In the genomic region with DNA sequence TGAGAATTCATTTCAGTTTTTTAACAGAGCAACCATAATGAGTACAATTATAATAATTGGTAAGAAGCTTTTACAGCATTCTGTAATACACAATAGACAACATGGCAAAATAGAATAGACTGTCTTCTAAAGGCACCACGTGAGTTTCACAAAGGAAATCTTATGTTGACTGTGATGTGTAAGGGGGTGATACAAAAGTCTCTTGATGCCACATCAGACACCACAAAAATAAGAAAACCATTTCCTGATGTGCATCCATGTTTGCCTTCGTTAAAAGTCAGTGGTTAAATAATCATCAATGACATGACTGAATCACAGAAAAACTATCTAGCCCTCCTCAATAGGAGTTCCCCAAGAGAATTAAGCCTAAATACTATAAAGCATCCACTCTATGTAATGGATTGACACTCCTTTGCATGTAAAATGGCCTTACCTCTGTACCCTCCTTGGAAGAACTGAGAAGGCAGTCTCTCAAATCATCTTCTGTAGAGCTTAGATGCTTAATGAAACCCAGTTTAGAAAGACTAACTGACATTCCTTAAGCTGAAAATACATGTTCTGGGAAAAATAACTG, we compare ENCODE assay signal across 15 cellular contexts.
DNase-seq lines count a peak whose midpoint lies in the region; ATAC-seq and FAIRE-seq lines count a peak whose summit lies in the region.
"Had no signal": no experiment of that assay in that cellular context is flagged by ENCODE, and none has a peak within 500 bp of the region (broad histone marks: within the 10 kb centered on the region; RNA-seq: fewer than 3 reads in every experiment).

No MANE protein-coding gene starts in this region.

- H3K36me3 Mint-ChIP-seq in CD4-positive, CD25-positive, alpha-beta regulatory T cell, result peaks cover 30% of the 10 kb centered on the region
- peaks cover 37% of the 10 kb centered on the region for H3K36me3 Mint-ChIP-seq in T-helper 1 cell treated with Interleukin-12 subunit alpha and Interleukin-12 subunit beta and Interleukin-4 antibody, amounts not matched to agents 30 μg/mL and 1 μg/mL, for 36 hours (ENCODE audit: low read depth)
- peaks cover 12% of the 10 kb centered on the region for H3K36me3 Mint-ChIP-seq in central memory CD8-positive, alpha-beta T cell (ENCODE audit: insufficient read depth)

- peak overlapping the region in 1 of 4 donors; percentile 0 for H3K4me3 Mint-ChIP-seq in CD4-positive, CD25-positive, alpha-beta regulatory T cell
- no peak overlapping the region for H3K4me3 Mint-ChIP-seq in T-helper 1 cell treated with Interleukin-12 subunit alpha and Interleukin-12 subunit beta and Interleukin-4 antibody, amounts not matched to agents 30 μg/mL and 1 μg/mL, for 36 hours
- H3K4me3 Mint-ChIP-seq in central memory CD8-positive, alpha-beta T cell, result no peak overlapping the region
- H3K4me3 Mint-ChIP-seq: IgD-negative memory B cell had no signal

- peak overlapping the region; percentile 45 for H3K27ac ChIP-seq in CD4-positive, CD25-positive, alpha-beta regulatory T cell (ENCODE audit: insufficient read depth, low read length, poor library complexity, severe bottlenecking)
- H3K27ac ChIP-seq: testis had no signal

- H3K4me3 ChIP-seq in CD4-positive, CD25-positive, alpha-beta regulatory T cell (ENCODE audit: low read depth, low read length), result peak overlapping the region; percentile 39
- H3K4me3 ChIP-seq: testis had no signal

- no peaks in the 10 kb centered on the region for H3K27me3 ChIP-seq in CD4-positive, CD25-positive, alpha-beta regulatory T cell (ENCODE audit: control insufficient read depth, insufficient read depth, low read length)
- H3K27me3 ChIP-seq: testis had no signal

- H3K4me1 Mint-ChIP-seq in CD4-positive, CD25-positive, alpha-beta regulatory T cell, result peaks cover 33 to 74% (median 51%) of the 10 kb centered on the region in 4 donors
- peaks cover 31% of the 10 kb centered on the region for H3K4me1 Mint-ChIP-seq in T-helper 1 cell treated with Interleukin-12 subunit alpha and Interleukin-12 subunit beta and Interleukin-4 antibody, amounts not matched to agents 30 μg/mL and 1 μg/mL, for 36 hours (ENCODE audit: low read depth)
- H3K4me1 Mint-ChIP-seq in central memory CD8-positive, alpha-beta T cell, result peaks cover 31% of the 10 kb centered on the region

- peaks cover 6 to 8% of the 10 kb centered on the region in 2 experiments for H3K9me3 ChIP-seq in CD4-positive, CD25-positive, alpha-beta regulatory T cell (ENCODE audit: control insufficient read depth in 2 of 2, low read length in 2 of 2)
- H3K9me3 ChIP-seq: testis had no signal

- peaks cover 5% of the 10 kb centered on the region for H3K4me1 ChIP-seq in CD4-positive, CD25-positive, alpha-beta regulatory T cell (ENCODE audit: control insufficient read depth, insufficient read depth, low read length, poor library complexity, severe bottlenecking)
- H3K4me1 ChIP-seq: testis had no signal

- peak; percentile 81 to 84 for ATAC-seq in CD4-positive, CD25-positive, alpha-beta regulatory T cell (ENCODE audit: low read depth in 2 of 2)
- ATAC-seq in central memory CD8-positive, alpha-beta T cell (replicated peaks; ENCODE audit: extremely low read depth, poor library complexity, severe bottlenecking), result peak; percentile 84
- no peak for ATAC-seq in GM21515 (IDR thresholded peaks at IDR 0.05; ENCODE audit: unreplicated experiment)

- H3K27me3 Mint-ChIP-seq in CD4-positive, CD25-positive, alpha-beta regulatory T cell, result no peaks in the 10 kb centered on the region
- H3K27me3 Mint-ChIP-seq in T-helper 1 cell treated with Interleukin-12 subunit alpha and Interleukin-12 subunit beta and Interleukin-4 antibody, amounts not matched to agents 30 μg/mL and 1 μg/mL, for 36 hours (ENCODE audit: low read depth), result no peaks in the 10 kb centered on the region
- no peaks in the 10 kb centered on the region for H3K27me3 Mint-ChIP-seq in central memory CD8-positive, alpha-beta T cell
- H3K27me3 Mint-ChIP-seq: IgD-negative memory B cell had no signal

- H3K27ac Mint-ChIP-seq in CD4-positive, CD25-positive, alpha-beta regulatory T cell, result peak overlapping the region; percentile 40 to 79 (median 53)
- H3K27ac Mint-ChIP-seq in T-helper 1 cell treated with Interleukin-12 subunit alpha and Interleukin-12 subunit beta and Interleukin-4 antibody, amounts not matched to agents 30 μg/mL and 1 μg/mL, for 36 hours, result peak overlapping the region; percentile 52
- H3K27ac Mint-ChIP-seq in central memory CD8-positive, alpha-beta T cell (ENCODE audit: low read depth), result peak overlapping the region; percentile 29
- H3K27ac Mint-ChIP-seq: IgD-negative memory B cell had no signal

- H3K9me3 Mint-ChIP-seq in CD4-positive, CD25-positive, alpha-beta regulatory T cell, result peaks cover 0 to 8% (median 3%) of the 10 kb centered on the region in 7 donors
- H3K9me3 Mint-ChIP-seq in T-helper 1 cell treated with Interleukin-12 subunit alpha and Interleukin-12 subunit beta and Interleukin-4 antibody, amounts not matched to agents 30 μg/mL and 1 μg/mL, for 36 hours, result peaks cover 13% of the 10 kb centered on the region
- H3K9me3 Mint-ChIP-seq in central memory CD8-positive, alpha-beta T cell, result no peaks in the 10 kb centered on the region

- DNase-seq in CD4-positive, CD25-positive, alpha-beta regulatory T cell, result peak in 2 of 3 donors; percentile 63 to 80
- DNase-seq in GM18507 (ENCODE audit: extremely low spot score, insufficient read length, low read depth), result no peak
- DNase-seq in central memory CD8-positive, alpha-beta T cell (ENCODE audit: low spot score in 2 of 2), result no peak
- no peak for DNase-seq in dedifferentiated amniotic fluid mesenchymal stem cell (ENCODE audit: extremely low spot score)
- DNase-seq in dermis blood vessel endothelial cell, result no peak
- DNase-seq: AML-193; cerebellar nuclear complex; DMS153; NCI-H524 treated with DMSO at 0.1 percent for 48 hours; stimulated activated CD4-positive, alpha-beta T cell treated with anti-CD3 and anti-CD28 coated beads, Interleukin-4, amount 100 ng/mL, for 24 hours; stimulated activated CD8-positive, alpha-beta memory T cell treated with anti-CD3 and anti-CD28 coated beads, Interleukin-4, amount 100 ng/mL, for 48 hours; testis had no signal

- peak; percentile 53 for FAIRE-seq in GM18507 (lab: Jason Lieb, UNC)

- H3K36me3 ChIP-seq in CD4-positive, CD25-positive, alpha-beta regulatory T cell (ENCODE audit: control insufficient read depth, insufficient read depth, low read length), result peaks cover 20% of the 10 kb centered on the region

Comparison
In these comparisons a context has a peak if more than half of its experiments do, and no peak if none do; other contexts are left out.
1. DNase-seq: peak in CD4-positive, CD25-positive, alpha-beta regulatory T cell (2 of 3); none in GM18507 (single experiment), central memory CD8-positive, alpha-beta T cell (0 of 2), dedifferentiated amniotic fluid mesenchymal stem cell (single experiment) and dermis blood vessel endothelial cell (single experiment).
2. Peak in every context shown above with its lines, with median percentiles within 50 percentile points of each other: H3K27ac Mint-ChIP-seq.